ENCODE assay signal across 9 cellular contexts in genomic region chr2:134774786-134775641, GRCh38. TPM values are rescaled to one million over a fixed set of nuclear protein-coding genes. Genes with fewer than 3 reads are reported as not detected.
DNase-seq lines count a peak whose midpoint lies in the region; ATAC-seq and TF ChIP-seq lines count a peak whose summit lies in the region.
"Had no signal": no experiment of that assay in that cellular context is flagged by ENCODE, and none has a peak within 500 bp of the region (broad histone marks: within the 10 kb centered on the region; RNA-seq: fewer than 3 reads in every experiment).

No MANE protein-coding gene starts in this region.

- H3K4me3 ChIP-seq in Loucy (ENCODE audit: low read length, poor library complexity, severe bottlenecking) = no peak overlapping the region
- H3K4me3 ChIP-seq: gastrocnemius medialis had no signal

- H3K27me3 ChIP-seq in Loucy (ENCODE audit: insufficient read depth, low read length, poor library complexity, severe bottlenecking) = no peaks in the 10 kb centered on the region
- H3K27me3 ChIP-seq: gastrocnemius medialis had no signal

- ATAC-seq in left ventricle myocardium superior (peak; percentile 40), GM18907 (IDR thresholded peaks at IDR 0.05; ENCODE audit: unreplicated experiment) (no peak), GM18858 (IDR thresholded peaks at IDR 0.05; ENCODE audit: unreplicated experiment) (no peak)
- ATAC-seq: gastrocnemius medialis had no signal

- no peaks in the 10 kb centered on the region for H3K79me2 ChIP-seq in Loucy (ENCODE audit: insufficient read depth, low read length)

- H3K4me2 ChIP-seq in Loucy (ENCODE audit: low read depth, low read length, poor library complexity, severe bottlenecking) = peak overlapping the region; percentile 19

- DNase-seq in EL (peak; percentile 44), SW480 (ENCODE audit: low spot score) (peak; percentile 43), left ventricle myocardium superior (no peak), NOMO-1 (lab: John Stamatoyannopoulos, UW; ENCODE audit: unreplicated experiment in 2 of 2) (no peak)
- no peak for DNase-seq in stimulated activated CD4-positive, alpha-beta T cell treated with anti-CD3 and anti-CD28 coated beads, Interleukin-2, amount 100 ng/mL, for 48 hours
- DNase-seq: gastrocnemius medialis had no signal

- no peak for TF ChIP-seq CTCF in Loucy (conservative IDR thresholded peaks at IDR 0.05; ENCODE audit: low read length)

- H3K9me2 ChIP-seq in Loucy (replicated peaks; ENCODE audit: low read depth, low read length) = no peaks in the 10 kb centered on the region

- no peak overlapping the region for H3K9ac ChIP-seq in Loucy (ENCODE audit: low read depth, low read length, poor library complexity, severe bottlenecking)

- H2AFZ ChIP-seq in Loucy (ENCODE audit: low read length) = no peak overlapping the region; the same call in 1 of the 2 replicates

- H3K9me3 ChIP-seq in Loucy (ENCODE audit: insufficient read depth, low read depth, low read length) = no peaks in the 10 kb centered on the region
- H3K9me3 ChIP-seq: gastrocnemius medialis had no signal

- H3F3A ChIP-seq in Loucy (ENCODE audit: low read depth) = no peaks in the 10 kb centered on the region

- H3K36me3 ChIP-seq in Loucy (ENCODE audit: insufficient read depth, low read length) = no peaks in the 10 kb centered on the region
- H3K36me3 ChIP-seq: gastrocnemius medialis had no signal

- H3K4me1 ChIP-seq in Loucy (ENCODE audit: insufficient read depth, low read length, poor library complexity, severe bottlenecking) = peaks cover 21% of the 10 kb centered on the region
- H3K4me1 ChIP-seq: gastrocnemius medialis had no signal

- H4K20me1 ChIP-seq in Loucy (ENCODE audit: insufficient read depth, low read length, poor library complexity, severe bottlenecking) = no peaks in the 10 kb centered on the region

- intact Hi-C loops in left ventricle myocardium superior (cut with micrococcal nuclease) = no loop called here

RNA-seq across cellular contexts. Expression of gene TMEM163, which starts 56.2 kb away (rescaled TPM):
- 0.40 TPM for total RNA-seq in left ventricle myocardium superior
- total RNA-seq: gastrocnemius medialis had no signal

Comparison
In these comparisons a context has a peak if more than half of its experiments do, and no peak if none do; other contexts are left out.
1. DNase-seq: peak in EL (single experiment) and SW480 (single experiment); none in left ventricle myocardium superior (single experiment), stimulated activated CD4-positive, alpha-beta T cell treated with anti-CD3 and anti-CD28 coated beads, Interleukin-2, amount 100 ng/mL, for 48 hours (0 of 2) and NOMO-1 (0 of 2).